Comparison of ENCODE assay signal across 7 cellular contexts in genomic region chr17:61416540-61417363, GRCh38. TPM values are rescaled to one million over a fixed set of nuclear protein-coding genes. Genes with fewer than 3 reads are reported as not detected.
DNase-seq lines count a peak whose midpoint lies in the region; ATAC-seq and TF ChIP-seq lines count a peak whose summit lies in the region.

No MANE protein-coding gene starts in this region.

- H3K79me1 ChIP-seq in IMR-90 (ENCODE audit: low read depth in 1 of 2, low read length in 2 of 2), result peaks cover 9 to 37% of the 10 kb centered on the region in 2 experiments; a peak in 3 of 4 replicates

- POLR2A ChIA-PET in IMR-90 (lab: Charles Lee; ENCODE audit: unreplicated experiment), result no interaction called here

- peak overlapping the region; percentile 4; the same call in 1 of the 2 replicates for H3K18ac ChIP-seq in IMR-90 (ENCODE audit: low read depth, low read length)

- H3K9me3 Mint-ChIP-seq in activated T-helper 1 cell treated with anti-CD3 and anti-CD28 coated beads, Interleukin-12 subunit alpha, Interleukin-12 subunit beta, Interleukin-2, Interleukin-4 antibody, amounts not matched to agents 30 ng/mL and 10 ng/mL and 1 ng/mL, durations not matched to agents 14 hours and 24 hours and 36 hours, result no peaks in the 10 kb centered on the region
- no peaks in the 10 kb centered on the region for H3K9me3 Mint-ChIP-seq in nephron
- no peaks in the 10 kb centered on the region for H3K9me3 Mint-ChIP-seq in type B pancreatic cell

- H3K4ac ChIP-seq in IMR-90 (ENCODE audit: low read depth, low read length), result peak overlapping the region; percentile 59

- peak; percentile 90 for TF ChIP-seq RAD21 in IMR-90 (IDR thresholded peaks at IDR 0.05; ENCODE audit: low read length)

- no TSS peak for BruUV-seq in IMR-90 (replicated peaks; lab: Mats Ljungman, UMichigan)

- H3K4me1 ChIP-seq in IMR-90 (ENCODE audit: control insufficient read depth, insufficient read depth, low read length) (peaks cover 20% of the 10 kb centered on the region), foreskin keratinocyte (no peaks in the 10 kb centered on the region)

- no peaks in the 10 kb centered on the region for H3K4me1 Mint-ChIP-seq in activated T-helper 1 cell treated with anti-CD3 and anti-CD28 coated beads, Interleukin-12 subunit alpha, Interleukin-12 subunit beta, Interleukin-2, Interleukin-4 antibody, amounts not matched to agents 30 ng/mL and 10 ng/mL and 1 ng/mL, durations not matched to agents 14 hours and 24 hours and 36 hours (ENCODE audit: low read depth)
- peaks cover 10% of the 10 kb centered on the region for H3K4me1 Mint-ChIP-seq in nephron
- peaks cover 3% of the 10 kb centered on the region for H3K4me1 Mint-ChIP-seq in type B pancreatic cell (ENCODE audit: unreplicated experiment)

- H3K9me1 ChIP-seq in IMR-90 (ENCODE audit: insufficient read depth, low read length), result no peaks in the 10 kb centered on the region; the same call in 1 of the 2 replicates

- H3K27me3 ChIP-seq in IMR-90 (ENCODE audit: control insufficient read depth, insufficient read depth, low read length), result peaks cover 9% of the 10 kb centered on the region
- H3K27me3 ChIP-seq in foreskin keratinocyte, result no peaks in the 10 kb centered on the region

- H3K23ac ChIP-seq in IMR-90 (ENCODE audit: low read depth, low read length), result no peak overlapping the region

- H2BK15ac ChIP-seq in IMR-90 (ENCODE audit: low read depth, low read length), result no peak overlapping the region

- WGBS in IMR-90 (ENCODE audit: extremely low coverage in 2 of 2, insufficient read length in 1 of 2), 2 experiments, result 14% methylated on average over 21 of the region's 43 CpGs; no CpG with 5 or more reads in 1 of the 2 experiments

- H2BK120ac ChIP-seq in IMR-90 (ENCODE audit: low read depth, low read length), result peak overlapping the region; percentile 41; the same call in 1 of the 2 replicates

- H4K8ac ChIP-seq in IMR-90 (ENCODE audit: low read depth in 2 of 2, low read length in 2 of 2), result peak overlapping the region; percentile 83 to 84

- in situ Hi-C loops in IMR-90 (cut with MboI; ENCODE audit: low sequenced_read_pairs), result no loop called here

- no peak overlapping the region for H3K4me3 ChIP-seq in GM12864 (ENCODE audit: low read depth, low read length)
- no peak overlapping the region for H3K4me3 ChIP-seq in IMR-90 (ENCODE audit: insufficient read depth, low read depth, low read length)

- no peak for TF ChIP-seq POLR2A in IMR-90 (IDR thresholded peaks at IDR 0.05; ENCODE audit: low read depth, low read length)

- H2BK20ac ChIP-seq in IMR-90 (ENCODE audit: low read depth, low read length), result peak overlapping the region; percentile 32; the same call in 1 of the 2 replicates

- dilution Hi-C loops in IMR-90 (cut with HindIII; ENCODE audit: low sequenced_read_pairs, unreplicated experiment), result no loop called here

- H3K36me3 ChIP-seq in IMR-90 (ENCODE audit: control insufficient read depth, insufficient read depth, low read length), result no peaks in the 10 kb centered on the region

- DNase-seq in GM12864 (ENCODE audit: low read depth) (no peak), IMR-90 (peak; percentile 87), OCI-M1 (lab: John Stamatoyannopoulos, UW) (peak; percentile 86), foreskin keratinocyte (no peak), type B pancreatic cell (ENCODE audit: extremely low spot score, unreplicated experiment) (peak; percentile 89)
- peak; percentile 44 for DNase-seq in activated T-helper 1 cell treated with anti-CD3 and anti-CD28 coated beads, Interleukin-12 subunit alpha, Interleukin-12 subunit beta, Interleukin-2, Interleukin-4 antibody, amounts not matched to agents 30 ng/mL and 10 ng/mL and 1 ng/mL, durations not matched to agents 14 hours and 24 hours and 36 hours (ENCODE audit: low spot score)

- CTCF ChIA-PET in IMR-90 (lab: Yijun Ruan, JAX), result interaction anchor here (0.5 to 1.0 kb wide), 3 partner anchors 134 to 180 kb away, joined by 3 to 6 read pairs (median 5); no protein-coding TSS in a partner anchor

- intact Hi-C loops in IMR-90 (cut with micrococcal nuclease), result loop anchor here (1.0 kb wide), 1 partner anchor 135 kb away; no protein-coding TSS in a partner anchor
- intact Hi-C loops in activated T-helper 1 cell treated with anti-CD3 and anti-CD28 coated beads, Interleukin-12 subunit alpha, Interleukin-12 subunit beta, Interleukin-2, Interleukin-4 antibody, amounts not matched to agents 30 ng/mL and 10 ng/mL and 1 ng/mL, durations not matched to agents 14 hours and 24 hours and 36 hours (cut with micrococcal nuclease), result loop anchor here (5.0 kb wide), 1 partner anchor 166 kb away; no protein-coding TSS in a partner anchor

- no peaks in the 10 kb centered on the region for H4K20me1 ChIP-seq in IMR-90 (ENCODE audit: insufficient read depth, low read length)

- H3K56ac ChIP-seq in IMR-90 (ENCODE audit: extremely low read depth, insufficient read depth, low read length), result no peak overlapping the region

- peak overlapping the region; percentile 21 for H2AK9ac ChIP-seq in IMR-90 (replicated peaks; ENCODE audit: low read depth, low read length, poor library complexity)

- H3K9ac ChIP-seq in IMR-90 (ENCODE audit: low read depth, low read length), result peak overlapping the region; percentile 45; the same call in 1 of the 2 replicates

- H3K27ac ChIP-seq in IMR-90 (ENCODE audit: insufficient read depth, low read length), result peak overlapping the region; percentile 16; the same call in 1 of the 2 replicates
- H3K27ac ChIP-seq in foreskin keratinocyte, result no peak overlapping the region

- ATAC-seq in IMR-90 (ENCODE audit: low read depth) (peak; percentile 69), foreskin keratinocyte (peak; percentile 47)

- H4K5ac ChIP-seq in IMR-90 (ENCODE audit: low read depth, low read length), result peak overlapping the region; percentile 59

- H2BK5ac ChIP-seq in IMR-90 (ENCODE audit: low read depth, low read length, poor library complexity, severe bottlenecking), result peak overlapping the region; percentile 10

- H3K4me3 Mint-ChIP-seq in activated T-helper 1 cell treated with anti-CD3 and anti-CD28 coated beads, Interleukin-12 subunit alpha, Interleukin-12 subunit beta, Interleukin-2, Interleukin-4 antibody, amounts not matched to agents 30 ng/mL and 10 ng/mL and 1 ng/mL, durations not matched to agents 14 hours and 24 hours and 36 hours, result no peak overlapping the region
- H3K4me3 Mint-ChIP-seq in nephron (peak overlapping the region; percentile 65 to 69 (median 65)), type B pancreatic cell (peak overlapping the region; percentile 66)

- peak overlapping the region; percentile 58 for H4K91ac ChIP-seq in IMR-90 (ENCODE audit: insufficient read depth, low read depth, low read length)

- peak overlapping the region; percentile 65 for H3K14ac ChIP-seq in IMR-90 (replicated peaks; ENCODE audit: low read depth, low read length)

- H3K9me3 ChIP-seq in IMR-90 (ENCODE audit: control insufficient read depth, insufficient read depth, low read length), result no peaks in the 10 kb centered on the region

- no peaks in the 10 kb centered on the region for H3K36me3 Mint-ChIP-seq in activated T-helper 1 cell treated with anti-CD3 and anti-CD28 coated beads, Interleukin-12 subunit alpha, Interleukin-12 subunit beta, Interleukin-2, Interleukin-4 antibody, amounts not matched to agents 30 ng/mL and 10 ng/mL and 1 ng/mL, durations not matched to agents 14 hours and 24 hours and 36 hours (ENCODE audit: low read depth)
- H3K36me3 Mint-ChIP-seq in nephron (ENCODE audit: low read depth) (no peaks in the 10 kb centered on the region), type B pancreatic cell (no peaks in the 10 kb centered on the region)

- H3K27ac Mint-ChIP-seq in activated T-helper 1 cell treated with anti-CD3 and anti-CD28 coated beads, Interleukin-12 subunit alpha, Interleukin-12 subunit beta, Interleukin-2, Interleukin-4 antibody, amounts not matched to agents 30 ng/mL and 10 ng/mL and 1 ng/mL, durations not matched to agents 14 hours and 24 hours and 36 hours, result no peak overlapping the region
- H3K27ac Mint-ChIP-seq in nephron, result no peak overlapping the region
- no peak overlapping the region for H3K27ac Mint-ChIP-seq in type B pancreatic cell

- peak overlapping the region; percentile 60; the same call in 1 of the 2 replicates for H2AK5ac ChIP-seq in IMR-90 (ENCODE audit: low read depth, low read length)

- TF ChIP-seq CTCF in GM12864 (IDR thresholded peaks at IDR 0.05; ENCODE audit: low read depth, low read length, missing control alignments), result peak; percentile 95
- TF ChIP-seq CTCF in IMR-90 (conservative IDR thresholded peaks at IDR 0.05; ENCODE audit: low read depth, low read length), result peak; percentile 97
- TF ChIP-seq CTCF in foreskin keratinocyte (conservative IDR thresholded peaks at IDR 0.05), result peak; percentile 87
- TF ChIP-seq CTCF in nephron (IDR thresholded peaks at IDR 0.05; ENCODE audit: unreplicated experiment in 3 of 3), result peak; percentile 84 to 98 (median 94)
- peak; percentile 99 for TF ChIP-seq CTCF in type B pancreatic cell (conservative IDR thresholded peaks at IDR 0.05)

- peak overlapping the region; percentile 93 for H2AFZ ChIP-seq in IMR-90 (replicated peaks; ENCODE audit: low read length, poor library complexity)

- H3K4me2 ChIP-seq in IMR-90 (ENCODE audit: low read depth, low read length), result peak overlapping the region; percentile 72

- peaks cover 34% of the 10 kb centered on the region for H3K27me3 Mint-ChIP-seq in activated T-helper 1 cell treated with anti-CD3 and anti-CD28 coated beads, Interleukin-12 subunit alpha, Interleukin-12 subunit beta, Interleukin-2, Interleukin-4 antibody, amounts not matched to agents 30 ng/mL and 10 ng/mL and 1 ng/mL, durations not matched to agents 14 hours and 24 hours and 36 hours (ENCODE audit: insufficient read depth)
- H3K27me3 Mint-ChIP-seq in nephron (ENCODE audit: low read depth), result peaks cover 38% of the 10 kb centered on the region
- H3K27me3 Mint-ChIP-seq in type B pancreatic cell, result peaks cover 42% of the 10 kb centered on the region

RNA-seq across cellular contexts. Expression of gene TBX2, which starts 17.1 kb away (rescaled TPM):
- total RNA-seq in IMR-90 (2012; rRNA removed), result 20.1 and 23.6 TPM in 2 replicates
- polyA plus RNA-seq in IMR-90 (2012; rRNA removed), result 64.1 and 69.2 TPM in 2 replicates
- 41.5 and 81.3 TPM in 2 replicates for polyA plus RNA-seq in IMR-90 (2012; cell fraction: cytosol; rRNA removed)
- 159 and 319 TPM in 2 replicates for polyA plus RNA-seq in IMR-90 (2012; cell fraction: nucleus; rRNA removed; ENCODE audit: low replicate concordance)
- not detected in 2 replicates for total RNA-seq in activated T-helper 1 cell treated with anti-CD3 and anti-CD28 coated beads, Interleukin-12 subunit alpha, Interleukin-12 subunit beta, Interleukin-2, Interleukin-4 antibody, amounts not matched to agents 30 ng/mL and 10 ng/mL and 1 ng/mL, durations not matched to agents 14 hours and 24 hours and 36 hours
- not detected in 2 replicates for total RNA-seq in foreskin keratinocyte
- not detected in 2 replicates for polyA plus RNA-seq in foreskin keratinocyte
- total RNA-seq in type B pancreatic cell (ENCODE audit: low replicate concordance), result 8.7 and 55.9 TPM in 2 replicates

RNA-seq across cellular contexts. Expression of gene TBX4, which starts 35.5 kb away (rescaled TPM):
- total RNA-seq in IMR-90 (2012; rRNA removed) (0.28 TPM in 1 of 2 replicates, not detected in the other), foreskin keratinocyte (0.07 TPM in 1 of 2 replicates, not detected in the other), type B pancreatic cell (ENCODE audit: low replicate concordance) (0.45 and 1.8 TPM in 2 replicates)
- polyA plus RNA-seq in IMR-90 (2012; rRNA removed) (0.05 TPM in 1 of 2 replicates, not detected in the other), foreskin keratinocyte (0.01 TPM in 1 of 2 replicates, not detected in the other)
- polyA plus RNA-seq in IMR-90 (2012; cell fraction: cytosol; rRNA removed), result 0.04 TPM in 1 of 2 replicates, not detected in the other
- 0.12 and 0.23 TPM in 2 replicates for polyA plus RNA-seq in IMR-90 (2012; cell fraction: nucleus; rRNA removed; ENCODE audit: low replicate concordance)
- not detected in 2 replicates for total RNA-seq in activated T-helper 1 cell treated with anti-CD3 and anti-CD28 coated beads, Interleukin-12 subunit alpha, Interleukin-12 subunit beta, Interleukin-2, Interleukin-4 antibody, amounts not matched to agents 30 ng/mL and 10 ng/mL and 1 ng/mL, durations not matched to agents 14 hours and 24 hours and 36 hours

Comparison
In these comparisons a context has a peak if more than half of its experiments do, and no peak if none do; other contexts are left out.
1. DNase-seq: peak in IMR-90 (single experiment), OCI-M1 (single experiment), activated T-helper 1 cell treated with anti-CD3 and anti-CD28 coated beads, Interleukin-12 subunit alpha, Interleukin-12 subunit beta, Interleukin-2, Interleukin-4 antibody, amounts not matched to agents 30 ng/mL and 10 ng/mL and 1 ng/mL, durations not matched to agents 14 hours and 24 hours and 36 hours (single experiment) and type B pancreatic cell (single experiment); none in GM12864 (single experiment) and foreskin keratinocyte (0 of 2).
2. Peak in every context shown above with its lines, with median percentiles within 50 percentile points of each other: CTCF ChIP-seq.